Comparison of ENCODE assay signal across 8 cellular contexts in genomic region chrX:151082077-151082948, GRCh38.
DNase-seq lines count a peak whose midpoint lies in the region; ATAC-seq and TF ChIP-seq lines count a peak whose summit lies in the region.

No MANE protein-coding gene starts in this region.

- no peak for TF ChIP-seq POLR2A in heart left ventricle (IDR thresholded peaks at IDR 0.05)

- in situ Hi-C loops in KBM-7 (cut with MboI; ENCODE audit: low pct_unique_long_range_greater_than_20kb, low sequenced_read_pairs), result loop anchor here (25.0 kb wide), 1 partner anchor 295 kb away; no protein-coding TSS in a partner anchor

- TF ChIP-seq CTCF in heart left ventricle (IDR thresholded peaks at IDR 0.05) (peak; percentile 77 to 93 (median 85)), psoas muscle (IDR thresholded peaks at IDR 0.05) (peak; percentile 89)

- no peaks in the 10 kb centered on the region for H3K9me3 ChIP-seq in heart left ventricle
- no peaks in the 10 kb centered on the region for H3K9me3 ChIP-seq in psoas muscle
- H3K9me3 ChIP-seq in aorta (ENCODE audit: control insufficient read depth, low read length), result no peaks in the 10 kb centered on the region

- peaks cover 11% of the 10 kb centered on the region for H3K27me3 Mint-ChIP-seq in activated naive CD8-positive, alpha-beta T cell treated with anti-CD3 and anti-CD28 coated beads, Interleukin-2, amount 10 ng/mL, durations not matched to agents 7 days and 5 days

- H3K36me3 ChIP-seq in heart left ventricle (no peaks in the 10 kb centered on the region), psoas muscle (ENCODE audit: insufficient read depth in 1 of 2, low read depth in 1 of 2) (no peaks in the 10 kb centered on the region), aorta (ENCODE audit: control insufficient read depth in 1 of 2, insufficient read depth in 2 of 2, low read length in 1 of 2) (no peaks in the 10 kb centered on the region)

- H3K4me1 Mint-ChIP-seq in activated naive CD8-positive, alpha-beta T cell treated with anti-CD3 and anti-CD28 coated beads, Interleukin-2, amount 10 ng/mL, durations not matched to agents 7 days and 5 days, result no peaks in the 10 kb centered on the region

- H3K4me1 ChIP-seq in heart left ventricle (peaks cover 0 to 8% (median 0%) of the 10 kb centered on the region in 12 donors), psoas muscle (no peaks in the 10 kb centered on the region), aorta (ENCODE audit: control insufficient read depth in 1 of 2, insufficient read depth in 2 of 2, low read length in 2 of 2) (no peaks in the 10 kb centered on the region)

- no peak overlapping the region for H3K27ac Mint-ChIP-seq in activated naive CD8-positive, alpha-beta T cell treated with anti-CD3 and anti-CD28 coated beads, Interleukin-2, amount 10 ng/mL, durations not matched to agents 7 days and 5 days

- intact Hi-C loops in heart left ventricle (cut with DNase I), result loop anchor here (1.0 to 5.0 kb wide), 4 partner anchors 185 to 312 kb away; partner anchors contain the start of gene CD99L2 (in 1 of the 10)
- intact Hi-C loops in psoas muscle (cut with DNase I), result loop anchor here (1.0 to 2.0 kb wide), 2 partner anchors 310 to 314 kb away; no protein-coding TSS in a partner anchor
- intact Hi-C loops in aorta (cut with DNase I), result loop anchor here (1.0 to 2.0 kb wide), 2 partner anchors 310 kb away; no protein-coding TSS in a partner anchor

- H3K9me3 Mint-ChIP-seq in activated naive CD8-positive, alpha-beta T cell treated with anti-CD3 and anti-CD28 coated beads, Interleukin-2, amount 10 ng/mL, durations not matched to agents 7 days and 5 days, result no peaks in the 10 kb centered on the region

- H3K36me3 Mint-ChIP-seq in activated naive CD8-positive, alpha-beta T cell treated with anti-CD3 and anti-CD28 coated beads, Interleukin-2, amount 10 ng/mL, durations not matched to agents 7 days and 5 days, result no peaks in the 10 kb centered on the region

- WGBS in heart left ventricle, 4 donors, result 5 to 22% (median 12%) methylated on average over 35 to 41 of the region's 41 CpGs
- 5 to 10% (median 5%) methylated on average over 28 to 41 of the region's 41 CpGs for WGBS in psoas muscle, 3 donors
- WGBS in aorta, 2 donors, result 5 to 10% methylated on average over 38 to 41 of the region's 41 CpGs

- H3K27ac ChIP-seq in heart left ventricle (no peak overlapping the region), psoas muscle (no peak overlapping the region), aorta (ENCODE audit: low read depth in 1 of 2, low read length in 2 of 2) (no peak overlapping the region)

- H3K27me3 ChIP-seq in heart left ventricle (peaks cover 0 to 45% (median 0%) of the 10 kb centered on the region in 9 donors), psoas muscle (ENCODE audit: insufficient read depth in 3 of 3, low read length in 2 of 3) (peaks cover 0 to 12% (median 0%) of the 10 kb centered on the region in 3 donors), aorta (ENCODE audit: control insufficient read depth in 1 of 2, insufficient read depth in 2 of 2, low read length in 1 of 2) (no peaks in the 10 kb centered on the region)

- H3K4me3 ChIP-seq in heart left ventricle (no peak overlapping the region), psoas muscle (peak overlapping the region; percentile 41), aorta (ENCODE audit: low read length in 2 of 2) (no peak overlapping the region)

- POLR2A ChIA-PET in activated naive CD8-positive, alpha-beta T cell treated with anti-CD3 and anti-CD28 coated beads, Interleukin-2, amount 10 ng/mL, durations not matched to agents 7 days and 5 days (lab: Charles Lee), result interaction anchor here (0.6 kb wide), 1 partner anchor 311 kb away, joined by 3 read pairs; no protein-coding TSS in a partner anchor

- DNase-seq in EH (ENCODE audit: low read depth) (peak; percentile 55), KBM-7 (peak; percentile 83), SK-N-DZ (ENCODE audit: low spot score) (peak; percentile 60), heart left ventricle (peak; percentile 38 to 76 (median 53)), psoas muscle (peak; percentile 67 to 76), aorta (peak; percentile 70 to 88)
- DNase-seq in activated naive CD8-positive, alpha-beta T cell treated with anti-CD3 and anti-CD28 coated beads, Interleukin-2, amount 10 ng/mL, durations not matched to agents 7 days and 5 days, result peak; percentile 71

- ATAC-seq in GM21717 (IDR thresholded peaks at IDR 0.05; ENCODE audit: unreplicated experiment) (peak; percentile 93), heart left ventricle (peak; percentile 73 to 92 (median 88)), psoas muscle (peak; percentile 93 to 99 (median 95)), aorta (ENCODE audit: low FRiP score) (peak; percentile 89)
- ATAC-seq in activated naive CD8-positive, alpha-beta T cell treated with anti-CD3 and anti-CD28 coated beads, Interleukin-2, amount 10 ng/mL, durations not matched to agents 7 days and 5 days (ENCODE audit: low read depth), result peak; percentile 78

- no peak overlapping the region for H3K4me3 Mint-ChIP-seq in activated naive CD8-positive, alpha-beta T cell treated with anti-CD3 and anti-CD28 coated beads, Interleukin-2, amount 10 ng/mL, durations not matched to agents 7 days and 5 days
